ENCODE assay signal across 24 cellular contexts in the genomic region with DNA sequence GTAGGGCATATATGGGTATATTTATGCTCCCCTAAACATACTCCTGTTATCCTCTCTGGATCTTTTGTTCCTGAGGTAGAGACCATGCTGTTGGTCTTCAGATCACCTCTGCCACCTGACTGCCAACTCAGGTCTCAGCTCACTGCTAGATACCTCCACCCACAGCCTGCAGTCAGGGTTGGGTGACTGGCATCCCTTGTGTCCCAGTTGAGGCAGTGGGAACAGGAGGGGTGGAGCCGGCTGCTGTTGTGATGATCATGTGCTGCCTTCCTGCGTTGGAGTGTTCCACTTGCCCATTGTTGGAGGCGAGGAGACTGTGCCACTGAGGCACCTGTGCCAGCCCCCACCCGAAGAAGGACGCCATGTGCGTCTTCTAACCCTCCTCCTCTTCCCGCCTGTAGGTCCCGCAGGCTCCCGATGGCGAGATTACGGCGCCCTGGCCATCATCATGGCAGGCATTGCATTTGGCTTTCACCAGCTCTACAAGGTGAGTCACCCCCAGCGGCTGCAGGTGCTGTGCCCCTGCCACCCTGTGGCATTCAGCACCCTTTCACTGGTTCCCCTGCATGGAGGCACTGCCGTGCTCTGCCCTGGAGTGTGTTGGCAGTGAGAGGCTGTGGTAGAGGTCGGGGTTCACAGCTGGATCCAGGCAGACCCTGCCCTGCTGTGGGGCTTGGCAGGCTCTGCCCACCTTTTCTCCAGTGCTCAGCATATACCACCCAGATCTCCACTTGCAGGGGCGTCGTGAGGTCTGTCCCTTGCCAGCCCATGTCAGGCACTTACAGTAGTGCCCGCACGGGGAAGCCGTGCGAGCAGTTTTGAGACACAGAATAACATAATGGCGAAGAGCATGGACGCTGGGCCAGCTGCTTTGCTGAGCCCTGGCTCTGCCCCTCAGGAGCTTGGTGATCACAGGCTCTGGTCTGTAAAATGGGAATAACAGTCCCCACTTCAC.
DNase-seq lines count a peak whose midpoint lies in the region; ATAC-seq, FAIRE-seq and TF ChIP-seq lines count a peak whose summit lies in the region.
"Had no signal": no experiment of that assay in that cellular context is flagged by ENCODE, and none has a peak within 500 bp of the region (broad histone marks: within the 10 kb centered on the region; RNA-seq: fewer than 3 reads in every experiment).

No MANE protein-coding gene starts in this region.

- no peak overlapping the region for H3K56ac ChIP-seq in H1 (replicated peaks; ENCODE audit: insufficient read length, low read depth, low read length)
- no peak overlapping the region for H3K56ac ChIP-seq in mesendoderm (ENCODE audit: low read length)

- H3K18ac ChIP-seq in H1 (ENCODE audit: extremely low read depth, low read length) (no peak overlapping the region), mesenchymal stem cell (ENCODE audit: low read depth in 1 of 2, low read length in 2 of 2) (no peak overlapping the region), mesendoderm (ENCODE audit: low read length) (no peak overlapping the region)

- H2AK5ac ChIP-seq in H1 (ENCODE audit: low read depth, low read length): no peak overlapping the region
- H2AK5ac ChIP-seq in mesenchymal stem cell (ENCODE audit: low read length, severe bottlenecking): no peak overlapping the region
- no peak overlapping the region for H2AK5ac ChIP-seq in mesendoderm (ENCODE audit: low read length)

- H3K79me1 ChIP-seq in H1 (ENCODE audit: low read depth, low read length) (peaks cover 7% of the 10 kb centered on the region), mesenchymal stem cell (replicated peaks; ENCODE audit: low read length, poor library complexity, severe bottlenecking) (peaks cover 32% of the 10 kb centered on the region), mesendoderm (ENCODE audit: low read length) (no peaks in the 10 kb centered on the region)

- H3K23ac ChIP-seq in H1 (ENCODE audit: insufficient read length) (no peak overlapping the region), mesenchymal stem cell (ENCODE audit: low read length in 2 of 2) (no peak overlapping the region), mesendoderm (ENCODE audit: low read length) (no peak overlapping the region)

- no peak overlapping the region for H3K4me3 Mint-ChIP-seq in stimulated activated effector memory CD8-positive, alpha-beta T cell treated with anti-CD3 and anti-CD28 coated beads, Interleukin-12 subunit alpha, Interleukin-12 subunit beta, amount 100 ng/mL, for 72 hours
- H3K4me3 Mint-ChIP-seq: B cell; CD8-positive, alpha-beta memory T cell had no signal

- H3K4me2 ChIP-seq in H1 (ENCODE audit: insufficient read depth in 1 of 2, low read depth in 2 of 2, low read length in 2 of 2) (no peak overlapping the region), mesenchymal stem cell (ENCODE audit: low read length, poor library complexity, severe bottlenecking) (no peak overlapping the region), mesendoderm (ENCODE audit: low read length) (no peak overlapping the region)

- no peak for FAIRE-seq in H1 (lab: Jason Lieb, UNC)
- no peak for FAIRE-seq in small intestine (lab: Jason Lieb, UNC)
- FAIRE-seq: GM12891 had no signal

- H3K23me2 ChIP-seq in H1 (ENCODE audit: low read depth, low read length): no peaks in the 10 kb centered on the region

- H3K4ac ChIP-seq in H1 (replicated peaks; ENCODE audit: insufficient read length, low read depth, low read length) (no peak overlapping the region), mesenchymal stem cell (ENCODE audit: low read depth in 1 of 2, low read length in 2 of 2) (no peak overlapping the region), mesendoderm (ENCODE audit: low read depth, low read length) (no peak overlapping the region)

- H4K20me1 ChIP-seq in H1 (replicated peaks in 1 of 2; ENCODE audit: control insufficient read depth in 1 of 2, insufficient read depth in 2 of 2, low read length in 2 of 2): no peaks in the 10 kb centered on the region

- H3K4me1 ChIP-seq in H1 (replicated peaks in 1 of 4; ENCODE audit: control insufficient read depth in 3 of 4, insufficient read depth in 4 of 4, low read length in 3 of 4) (peaks cover 0 to 11% (median 3%) of the 10 kb centered on the region in 4 experiments; a peak in 3 of 7 replicates), mesenchymal stem cell (ENCODE audit: control insufficient read depth, insufficient read depth, low read depth, low read length) (peaks cover 2% of the 10 kb centered on the region), mesendoderm (ENCODE audit: control insufficient read depth, low read depth, low read length) (peaks cover 3% of the 10 kb centered on the region), small intestine (ENCODE audit: control insufficient read depth in 2 of 2, insufficient read depth in 1 of 2, low read depth in 1 of 2, low read length in 1 of 2) (no peaks in the 10 kb centered on the region)

- H4K5ac ChIP-seq in H1 (ENCODE audit: insufficient read length, low read depth, low read length) (no peak overlapping the region), mesendoderm (ENCODE audit: low read length) (no peak overlapping the region)

- POLR2A ChIA-PET in RWPE1 (lab: Yijun Ruan, JAX; ENCODE audit: low non-redundant PET): no interaction called here
- POLR2A ChIA-PET in H1 (lab: Charles Lee; ENCODE audit: partially characterized antibody): no interaction called here

- peaks cover 7% of the 10 kb centered on the region for H3K36me3 Mint-ChIP-seq in stimulated activated effector memory CD8-positive, alpha-beta T cell treated with anti-CD3 and anti-CD28 coated beads, Interleukin-12 subunit alpha, Interleukin-12 subunit beta, amount 100 ng/mL, for 72 hours

- TF ChIP-seq EP300 in H1 (IDR thresholded peaks at IDR 0.05; ENCODE audit: borderline replicate concordance in 1 of 2, low read depth in 2 of 2, low read length in 2 of 2): no peak

- H3K4me1 Mint-ChIP-seq in stimulated activated effector memory CD8-positive, alpha-beta T cell treated with anti-CD3 and anti-CD28 coated beads, Interleukin-12 subunit alpha, Interleukin-12 subunit beta, amount 100 ng/mL, for 72 hours: peaks cover 11% of the 10 kb centered on the region
- H3K4me1 Mint-ChIP-seq: CD8-positive, alpha-beta memory T cell had no signal

- TF ChIP-seq RAD21 in H1 (IDR thresholded peaks at IDR 0.05 in 1 of 2, conservative IDR thresholded peaks at IDR 0.05 in 1 of 2; ENCODE audit: low read depth in 2 of 2, low read length in 2 of 2): no peak

- CTCF ChIA-PET in RWPE1 (lab: Yijun Ruan, JAX): interaction anchor here (1.0 kb wide), 1 partner anchor 419 kb away, joined by 3 read pairs; no protein-coding TSS in a partner anchor
- CTCF ChIA-PET in H1 (lab: Charles Lee; ENCODE audit: partially characterized antibody): interaction anchor here (0.8 to 2.5 kb wide), 6 partner anchors 12 to 110 kb away, joined by 3 to 8 read pairs (median 4); no protein-coding TSS in a partner anchor

- no peak for TF ChIP-seq POLR2A in H1 (IDR thresholded peaks at IDR 0.05; ENCODE audit: control extremely low read depth in 1 of 2, low read depth in 2 of 2, low read length in 2 of 2)

- H2BK15ac ChIP-seq in H1 (ENCODE audit: low read length) (no peak overlapping the region), mesenchymal stem cell (ENCODE audit: low read depth, poor library complexity, severe bottlenecking) (no peak overlapping the region), mesendoderm (replicated peaks; ENCODE audit: low read depth) (no peak overlapping the region)

- H3K4me3 ChIP-seq in H1 (ENCODE audit: extremely low read depth in 1 of 4, insufficient read depth in 2 of 4, low read depth in 3 of 4, low read length in 4 of 4): no peak overlapping the region
- no peak overlapping the region for H3K4me3 ChIP-seq in mesenchymal stem cell (ENCODE audit: insufficient read depth in 1 of 2, low read depth in 1 of 2, low read length in 2 of 2)
- H3K4me3 ChIP-seq in mesendoderm (ENCODE audit: low read length): no peak overlapping the region
- H3K4me3 ChIP-seq in small intestine (ENCODE audit: low read depth in 1 of 2, low read length in 2 of 2): no peak overlapping the region
- H3K4me3 ChIP-seq: SK-N-MC had no signal

- no peak overlapping the region for H2BK20ac ChIP-seq in H1 (ENCODE audit: low read length)

- H4K91ac ChIP-seq in H1 (replicated peaks; ENCODE audit: insufficient read length, low read length) (no peak overlapping the region), mesenchymal stem cell (ENCODE audit: low read length) (no peak overlapping the region)

- H3K27me3 ChIP-seq in H1 (replicated peaks in 1 of 4; ENCODE audit: control insufficient read depth in 3 of 4, extremely low read depth in 1 of 4, insufficient read depth in 3 of 4, low read length in 3 of 4) (no peaks in the 10 kb centered on the region), mesenchymal stem cell (ENCODE audit: control insufficient read depth in 1 of 2, insufficient read depth in 1 of 2, low read length in 2 of 2) (no peaks in the 10 kb centered on the region), mesendoderm (ENCODE audit: insufficient read depth, low read length, poor library complexity) (no peaks in the 10 kb centered on the region), small intestine (ENCODE audit: control insufficient read depth in 2 of 2, insufficient read depth in 2 of 2, low read length in 2 of 2) (no peaks in the 10 kb centered on the region)

- H2BK5ac ChIP-seq in H1 (ENCODE audit: low read depth, low read length) (peak overlapping the region; percentile 71), mesenchymal stem cell (ENCODE audit: low read depth, low read length, poor library complexity, severe bottlenecking) (no peak overlapping the region), mesendoderm (ENCODE audit: low read length) (no peak overlapping the region)

- H2BK120ac ChIP-seq in H1 (replicated peaks; ENCODE audit: low read depth, low read length): no peak overlapping the region
- H2BK120ac ChIP-seq in mesenchymal stem cell (ENCODE audit: low read depth, low read length): no peak overlapping the region
- no peak overlapping the region for H2BK120ac ChIP-seq in mesendoderm (ENCODE audit: low read depth, low read length)

- 94% methylated on average over 23 of the region's 23 CpGs; no CpG with 5 or more reads in 1 of the 2 experiments for WGBS in H1 (ENCODE audit: extremely low coverage in 1 of 2, insufficient coverage in 1 of 2, insufficient read length in 1 of 2, insufficient replicate concordance in 2 of 2, low coverage in 1 of 2, low lambda C conversion rate in 2 of 2, missing lambda C conversion rate in 1 of 2), 2 experiments
- WGBS in mesenchymal stem cell: 97% methylated on average over 23 of the region's 23 CpGs
- WGBS in mesendoderm (ENCODE audit: extremely low coverage, insufficient coverage, low lambda C conversion rate): no CpG with 5 or more reads among the region's 23 CpGs
- 95 to 98% (median 97%) methylated on average over 23 of the region's 23 CpGs for WGBS in small intestine, 3 donors

- no peaks in the 10 kb centered on the region for H3K9me3 ChIP-seq in H1 (ENCODE audit: insufficient read depth in 2 of 2, low read depth in 1 of 2, low read length in 1 of 2)
- no peaks in the 10 kb centered on the region for H3K9me3 ChIP-seq in mesenchymal stem cell (ENCODE audit: control insufficient read depth, low read length)
- H3K9me3 ChIP-seq in small intestine (ENCODE audit: control insufficient read depth, low read depth): no peaks in the 10 kb centered on the region

- H3K79me2 ChIP-seq in H1 (ENCODE audit: control insufficient read depth in 1 of 2, insufficient read depth in 2 of 2, low read length in 2 of 2) (no peaks in the 10 kb centered on the region), mesendoderm (ENCODE audit: control insufficient read depth, insufficient read depth, low read length) (no peaks in the 10 kb centered on the region)

- peak overlapping the region; percentile 29 for H3K27ac Mint-ChIP-seq in stimulated activated effector memory CD8-positive, alpha-beta T cell treated with anti-CD3 and anti-CD28 coated beads, Interleukin-12 subunit alpha, Interleukin-12 subunit beta, amount 100 ng/mL, for 72 hours
- H3K27ac Mint-ChIP-seq: B cell had no signal

- H3K14ac ChIP-seq in H1 (ENCODE audit: insufficient read length) (no peak overlapping the region), mesenchymal stem cell (ENCODE audit: low read length in 2 of 2) (no peak overlapping the region)

- no peaks in the 10 kb centered on the region for H3K36me3 ChIP-seq in H1 (ENCODE audit: control insufficient read depth in 2 of 4, insufficient read depth in 4 of 4, low read length in 3 of 4)
- H3K36me3 ChIP-seq in mesenchymal stem cell (ENCODE audit: control insufficient read depth in 1 of 2, insufficient read depth in 2 of 2, low read depth in 1 of 2, low read length in 2 of 2): peaks cover 15 to 36% of the 10 kb centered on the region in 2 experiments
- H3K36me3 ChIP-seq in mesendoderm (ENCODE audit: control insufficient read depth, insufficient read depth, low read length): no peaks in the 10 kb centered on the region
- H3K36me3 ChIP-seq in small intestine (ENCODE audit: control insufficient read depth in 2 of 2, insufficient read depth in 2 of 2, low read length in 2 of 2): peaks cover 0 to 4% of the 10 kb centered on the region in 2 donors

- no peak overlapping the region for H2AFZ ChIP-seq in H1 (ENCODE audit: low read length)
- peak overlapping the region; percentile 15 for H2AFZ ChIP-seq in mesenchymal stem cell (ENCODE audit: low read depth, low read length)

- no peak for TF ChIP-seq CTCF in RWPE1 (conservative IDR thresholded peaks at IDR 0.05; ENCODE audit: low read depth)
- TF ChIP-seq CTCF in H1 (IDR thresholded peaks at IDR 0.05; ENCODE audit: control extremely low read depth in 1 of 3, insufficient read depth in 1 of 3, low read depth in 1 of 3, low read length in 3 of 3): no peak

- H3K9ac ChIP-seq in H1 (replicated peaks in 1 of 4; ENCODE audit: extremely low read depth in 1 of 4, low read depth in 3 of 4, low read length in 3 of 4) (no peak overlapping the region), mesenchymal stem cell (ENCODE audit: low read length) (no peak overlapping the region), mesendoderm (ENCODE audit: low read length) (no peak overlapping the region)

- no peak for DNase-seq in RWPE1 (ENCODE audit: low spot score)
- no peak for DNase-seq in H1 (ENCODE audit: low read depth in 1 of 2, low spot score in 2 of 2)
- DNase-seq in mesenchymal stem cell: no peak
- no peak for DNase-seq in stimulated activated effector memory CD8-positive, alpha-beta T cell treated with anti-CD3 and anti-CD28 coated beads, Interleukin-12 subunit alpha, Interleukin-12 subunit beta, amount 100 ng/mL, for 72 hours (ENCODE audit: low spot score in 2 of 2)
- no peak for DNase-seq in amniotic stem cell (lab: John Stamatoyannopoulos, UW)
- DNase-seq in mesendoderm: no peak
- DNase-seq in small intestine: no peak
- DNase-seq: DMS 273 treated with DMSO at 0.1 percent for 48 hours, DMS79 treated with DMSO at 0.1 percent for 48 hours, GF-D8, Karpas-422, NCI-H1092, NCI-H1417 treated with DMSO at 0.1 percent for 48 hours, NCI-H1694 treated with DMSO at 0.1 percent for 48 hours, NCI-H2081, NCI-H2227 treated with DMSO at 0.1 percent for 48 hours, NCI-H510A, NCI-H69, SIG-M5 had no signal

- no peaks in the 10 kb centered on the region for H3K9me3 Mint-ChIP-seq in stimulated activated effector memory CD8-positive, alpha-beta T cell treated with anti-CD3 and anti-CD28 coated beads, Interleukin-12 subunit alpha, Interleukin-12 subunit beta, amount 100 ng/mL, for 72 hours
- H3K9me3 Mint-ChIP-seq: CD8-positive, alpha-beta memory T cell had no signal

- ATAC-seq in stimulated activated effector memory CD8-positive, alpha-beta T cell treated with anti-CD3 and anti-CD28 coated beads, Interleukin-12 subunit alpha, Interleukin-12 subunit beta, amount 100 ng/mL, for 72 hours: no peak

- H3K27ac ChIP-seq in RWPE1 (peak overlapping the region; percentile 45), H1 (ENCODE audit: low read depth, low read length) (no peak overlapping the region), mesenchymal stem cell (ENCODE audit: low read length, poor library complexity, severe bottlenecking) (no peak overlapping the region), mesendoderm (ENCODE audit: low read depth, low read length) (no peak overlapping the region), small intestine (ENCODE audit: low read depth in 1 of 2, low read length in 1 of 2) (no peak overlapping the region)
- H3K27ac ChIP-seq: C4-2B, SK-N-MC had no signal

- H2BK12ac ChIP-seq in H1 (ENCODE audit: low read depth, low read length) (no peak overlapping the region), mesenchymal stem cell (ENCODE audit: low read length in 2 of 2) (no peak overlapping the region)

- H4K8ac ChIP-seq in H1 (ENCODE audit: extremely low read depth, insufficient read depth, low read length): no peak overlapping the region
- H4K8ac ChIP-seq in mesenchymal stem cell (ENCODE audit: low read length): no peak overlapping the region
- H4K8ac ChIP-seq in mesendoderm (ENCODE audit: low read depth, low read length): no peak overlapping the region
